8 cellular contexts compared by ENCODE assay signal in genomic region chr14:68137704-68138619, GRCh38.
A peak's percentile ranks its signal among the peaks of the same experiment; 100 is the strongest.
DNase-seq lines count a peak whose midpoint lies in the region; ATAC-seq and TF ChIP-seq lines count a peak whose summit lies in the region.

No MANE protein-coding gene starts in this region.

- WGBS in ectodermal cell, 2 experiments = 9 to 26% methylated on average over 2 to 3 of the region's 3 CpGs
- WGBS in mesendoderm (ENCODE audit: extremely low coverage, insufficient coverage, low lambda C conversion rate) = no CpG with 5 or more reads among the region's 3 CpGs

- DNase-seq in SIG-M5 treated with dmso at 0.1 percent for 504 hours (lab: John Stamatoyannopoulos, UW; ENCODE audit: unreplicated experiment) = peak; percentile 76
- no peak for DNase-seq in SIG-M5 (lab: John Stamatoyannopoulos, UW)
- DNase-seq in NCI-H345 treated with DMSO at 0.1 percent for 48 hours (lab: John Stamatoyannopoulos, UW; ENCODE audit: unreplicated experiment) = peak; percentile 22
- DNase-seq in mesendoderm = peak; percentile 100
- DNase-seq in WERI-Rb-1 = no peak

- H3K4me1 ChIP-seq in ectodermal cell (ENCODE audit: control insufficient read depth, insufficient read depth, low read length) (peaks cover 34% of the 10 kb centered on the region), mesendoderm (ENCODE audit: control insufficient read depth, low read depth, low read length) (no peaks in the 10 kb centered on the region)

- no peaks in the 10 kb centered on the region for H3K79me2 ChIP-seq in mesendoderm (ENCODE audit: control insufficient read depth, insufficient read depth, low read length)

- no peak overlapping the region for H2BK5ac ChIP-seq in mesendoderm (ENCODE audit: low read length)

- no peak overlapping the region for H4K5ac ChIP-seq in mesendoderm (ENCODE audit: low read length)

- no peak overlapping the region for H3K4me2 ChIP-seq in mesendoderm (ENCODE audit: low read length)

- H3K9ac ChIP-seq in mesendoderm (ENCODE audit: low read length) = no peak overlapping the region

- no peak overlapping the region for H2AK5ac ChIP-seq in mesendoderm (ENCODE audit: low read length)

- H3K36me3 ChIP-seq in ectodermal cell (ENCODE audit: control insufficient read depth, insufficient read depth, low read length) (no peaks in the 10 kb centered on the region), mesendoderm (ENCODE audit: control insufficient read depth, insufficient read depth, low read length) (no peaks in the 10 kb centered on the region), WERI-Rb-1 (no peaks in the 10 kb centered on the region)

- H4K8ac ChIP-seq in mesendoderm (ENCODE audit: low read depth, low read length) = no peak overlapping the region

- H3K4ac ChIP-seq in mesendoderm (ENCODE audit: low read depth, low read length) = peak overlapping the region; percentile 79

- ATAC-seq in GM19328 (IDR thresholded peaks at IDR 0.05; ENCODE audit: unreplicated experiment) = no peak
- no peak for ATAC-seq in GM19351 (IDR thresholded peaks at IDR 0.05; ENCODE audit: unreplicated experiment)

- H3K27me3 ChIP-seq in ectodermal cell (ENCODE audit: control insufficient read depth, insufficient read depth, low read length, poor library complexity, severe bottlenecking) (no peaks in the 10 kb centered on the region), mesendoderm (ENCODE audit: insufficient read depth, low read length, poor library complexity) (no peaks in the 10 kb centered on the region), WERI-Rb-1 (ENCODE audit: insufficient read depth, low read depth, severe bottlenecking) (no peaks in the 10 kb centered on the region)

- H3K9me3 ChIP-seq in ectodermal cell (ENCODE audit: control insufficient read depth, low read length) (no peaks in the 10 kb centered on the region), WERI-Rb-1 (ENCODE audit: severe bottlenecking) (no peaks in the 10 kb centered on the region)

- no peak overlapping the region for H2BK15ac ChIP-seq in mesendoderm (replicated peaks; ENCODE audit: low read depth)

- H3K4me3 ChIP-seq in ectodermal cell (ENCODE audit: insufficient read depth, low read depth, low read length) (no peak overlapping the region), mesendoderm (ENCODE audit: low read length) (no peak overlapping the region), WERI-Rb-1 (ENCODE audit: low read depth, low read length) (no peak overlapping the region)

- H3K18ac ChIP-seq in mesendoderm (ENCODE audit: low read length) = peak overlapping the region; percentile 76

- H2BK120ac ChIP-seq in mesendoderm (ENCODE audit: low read depth, low read length) = peak overlapping the region; percentile 78

- no peak for TF ChIP-seq CTCF in WERI-Rb-1 (IDR thresholded peaks at IDR 0.05; ENCODE audit: low read depth, low read length)

- no peaks in the 10 kb centered on the region for H3K79me1 ChIP-seq in mesendoderm (ENCODE audit: low read length)

- no peak overlapping the region for H3K23ac ChIP-seq in mesendoderm (ENCODE audit: low read length)

- peak overlapping the region; percentile 8 for H3K56ac ChIP-seq in mesendoderm (ENCODE audit: low read length)

- H3K27ac ChIP-seq in ectodermal cell (ENCODE audit: insufficient read depth, low read depth, low read length, poor library complexity, severe bottlenecking) = peak overlapping the region; percentile 93
- peak overlapping the region; percentile 42 for H3K27ac ChIP-seq in mesendoderm (ENCODE audit: low read depth, low read length)
- no peak overlapping the region for H3K27ac ChIP-seq in WERI-Rb-1

Comparison
In these comparisons a context has a peak if more than half of its experiments do, and no peak if none do; other contexts are left out.
1. DNase-seq: peak in SIG-M5 treated with dmso at 0.1 percent for 504 hours (single experiment), NCI-H345 treated with DMSO at 0.1 percent for 48 hours (single experiment) and mesendoderm (single experiment); none in SIG-M5 (single experiment) and WERI-Rb-1 (single experiment).